ENCODE assay signal across 8 cellular contexts in genomic region chr19:37304884-37305255, GRCh38.
"Had no signal": no experiment of that assay in that cellular context is flagged by ENCODE, and none has a peak within 500 bp of the region (broad histone marks: within the 10 kb centered on the region; RNA-seq: fewer than 3 reads in every experiment).

No MANE protein-coding gene starts in this region.

- H3K36me3 Mint-ChIP-seq: immature natural killer cell had no signal

- H3K27ac Mint-ChIP-seq: naive thymus-derived CD4-positive, alpha-beta T cell; nephron progenitor cell had no signal

- H3K4me1 Mint-ChIP-seq: nephron progenitor cell had no signal

- ATAC-seq: left lung; naive thymus-derived CD4-positive, alpha-beta T cell had no signal

- DNase-seq: colonic mucosa; effector CD4-positive, alpha-beta T cell; left lung; naive thymus-derived CD4-positive, alpha-beta T cell; stimulated activated CD4-positive, alpha-beta T cell treated with anti-CD3 and anti-CD28 coated beads, Interleukin-2, amount 100 ng/mL, for 48 hours; stimulated activated naive CD4-positive, alpha-beta T cell treated with Interleukin-2 at 50 U/mL for 16 hours had no signal
